Comparison of ENCODE assay signal across 1 cellular context in genomic region chr2:199410130-199410529, GRCh38.
TF ChIP-seq lines count a peak whose summit lies in the region.

No MANE protein-coding gene starts in this region.

TF ChIP-seq in GM23338, 12 proteins besides CTCF, POLR2A, EP300 and RAD21 (continued from another document):
- TF ChIP-seq, protein P1, sequence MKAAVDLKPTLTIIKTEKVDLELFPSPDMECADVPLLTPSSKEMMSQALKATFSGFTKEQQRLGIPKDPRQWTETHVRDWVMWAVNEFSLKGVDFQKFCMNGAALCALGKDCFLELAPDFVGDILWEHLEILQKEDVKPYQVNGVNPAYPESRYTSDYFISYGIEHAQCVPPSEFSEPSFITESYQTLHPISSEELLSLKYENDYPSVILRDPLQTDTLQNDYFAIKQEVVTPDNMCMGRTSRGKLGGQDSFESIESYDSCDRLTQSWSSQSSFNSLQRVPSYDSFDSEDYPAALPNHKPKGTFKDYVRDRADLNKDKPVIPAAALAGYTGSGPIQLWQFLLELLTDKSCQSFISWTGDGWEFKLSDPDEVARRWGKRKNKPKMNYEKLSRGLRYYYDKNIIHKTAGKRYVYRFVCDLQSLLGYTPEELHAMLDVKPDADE (IDR thresholded peaks at IDR 0.05) = no peak
- TF ChIP-seq STAT1 (IDR thresholded peaks at IDR 0.05; ENCODE audit: unreplicated experiment) = no peak
- TF ChIP-seq, protein P2, sequence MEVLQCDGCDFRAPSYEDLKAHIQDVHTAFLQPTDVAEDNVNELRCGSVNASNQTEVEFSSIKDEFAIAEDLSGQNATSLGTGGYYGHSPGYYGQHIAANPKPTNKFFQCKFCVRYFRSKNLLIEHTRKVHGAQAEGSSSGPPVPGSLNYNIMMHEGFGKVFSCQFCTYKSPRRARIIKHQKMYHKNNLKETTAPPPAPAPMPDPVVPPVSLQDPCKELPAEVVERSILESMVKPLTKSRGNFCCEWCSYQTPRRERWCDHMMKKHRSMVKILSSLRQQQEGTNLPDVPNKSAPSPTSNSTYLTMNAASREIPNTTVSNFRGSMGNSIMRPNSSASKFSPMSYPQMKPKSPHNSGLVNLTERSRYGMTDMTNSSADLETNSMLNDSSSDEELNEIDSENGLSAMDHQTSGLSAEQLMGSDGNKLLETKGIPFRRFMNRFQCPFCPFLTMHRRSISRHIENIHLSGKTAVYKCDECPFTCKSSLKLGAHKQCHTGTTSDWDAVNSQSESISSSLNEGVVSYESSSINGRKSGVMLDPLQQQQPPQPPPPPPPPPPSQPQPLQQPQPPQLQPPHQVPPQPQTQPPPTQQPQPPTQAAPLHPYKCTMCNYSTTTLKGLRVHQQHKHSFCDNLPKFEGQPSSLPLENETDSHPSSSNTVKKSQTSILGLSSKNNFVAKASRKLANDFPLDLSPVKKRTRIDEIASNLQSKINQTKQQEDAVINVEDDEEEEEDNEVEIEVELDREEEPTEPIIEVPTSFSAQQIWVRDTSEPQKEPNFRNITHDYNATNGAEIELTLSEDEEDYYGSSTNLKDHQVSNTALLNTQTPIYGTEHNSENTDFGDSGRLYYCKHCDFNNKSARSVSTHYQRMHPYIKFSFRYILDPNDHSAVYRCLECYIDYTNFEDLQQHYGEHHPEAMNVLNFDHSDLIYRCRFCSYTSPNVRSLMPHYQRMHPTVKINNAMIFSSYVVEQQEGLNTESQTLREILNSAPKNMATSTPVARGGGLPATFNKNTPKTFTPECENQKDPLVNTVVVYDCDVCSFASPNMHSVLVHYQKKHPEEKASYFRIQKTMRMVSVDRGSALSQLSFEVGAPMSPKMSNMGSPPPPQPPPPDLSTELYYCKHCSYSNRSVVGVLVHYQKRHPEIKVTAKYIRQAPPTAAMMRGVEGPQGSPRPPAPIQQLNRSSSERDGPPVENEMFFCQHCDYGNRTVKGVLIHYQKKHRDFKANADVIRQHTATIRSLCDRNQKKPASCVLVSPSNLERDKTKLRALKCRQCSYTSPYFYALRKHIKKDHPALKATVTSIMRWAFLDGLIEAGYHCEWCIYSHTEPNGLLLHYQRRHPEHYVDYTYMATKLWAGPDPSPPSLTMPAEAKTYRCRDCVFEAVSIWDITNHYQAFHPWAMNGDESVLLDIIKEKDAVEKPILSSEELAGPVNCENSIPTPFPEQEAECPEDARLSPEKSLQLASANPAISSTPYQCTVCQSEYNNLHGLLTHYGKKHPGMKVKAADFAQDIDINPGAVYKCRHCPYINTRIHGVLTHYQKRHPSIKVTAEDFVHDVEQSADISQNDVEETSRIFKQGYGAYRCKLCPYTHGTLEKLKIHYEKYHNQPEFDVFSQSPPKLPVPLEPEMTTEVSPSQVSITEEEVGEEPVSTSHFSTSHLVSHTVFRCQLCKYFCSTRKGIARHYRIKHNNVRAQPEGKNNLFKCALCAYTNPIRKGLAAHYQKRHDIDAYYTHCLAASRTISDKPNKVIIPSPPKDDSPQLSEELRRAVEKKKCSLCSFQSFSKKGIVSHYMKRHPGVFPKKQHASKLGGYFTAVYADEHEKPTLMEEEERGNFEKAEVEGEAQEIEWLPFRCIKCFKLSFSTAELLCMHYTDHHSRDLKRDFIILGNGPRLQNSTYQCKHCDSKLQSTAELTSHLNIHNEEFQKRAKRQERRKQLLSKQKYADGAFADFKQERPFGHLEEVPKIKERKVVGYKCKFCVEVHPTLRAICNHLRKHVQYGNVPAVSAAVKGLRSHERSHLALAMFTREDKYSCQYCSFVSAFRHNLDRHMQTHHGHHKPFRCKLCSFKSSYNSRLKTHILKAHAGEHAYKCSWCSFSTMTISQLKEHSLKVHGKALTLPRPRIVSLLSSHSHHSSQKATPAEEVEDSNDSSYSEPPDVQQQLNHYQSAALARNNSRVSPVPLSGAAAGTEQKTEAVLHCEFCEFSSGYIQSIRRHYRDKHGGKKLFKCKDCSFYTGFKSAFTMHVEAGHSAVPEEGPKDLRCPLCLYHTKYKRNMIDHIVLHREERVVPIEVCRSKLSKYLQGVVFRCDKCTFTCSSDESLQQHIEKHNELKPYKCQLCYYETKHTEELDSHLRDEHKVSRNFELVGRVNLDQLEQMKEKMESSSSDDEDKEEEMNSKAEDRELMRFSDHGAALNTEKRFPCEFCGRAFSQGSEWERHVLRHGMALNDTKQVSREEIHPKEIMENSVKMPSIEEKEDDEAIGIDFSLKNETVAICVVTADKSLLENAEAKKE (CRISPR knock-in tag; IDR thresholded peaks at IDR 0.05) = no peak
- no peak for TF ChIP-seq ZNF331 (CRISPR knock-in tag; IDR thresholded peaks at IDR 0.05; ENCODE audit: low read depth)
- no peak for TF ChIP-seq ZNF114 (CRISPR knock-in tag; IDR thresholded peaks at IDR 0.05)
- TF ChIP-seq CREB1 (CRISPR knock-in tag; IDR thresholded peaks at IDR 0.05; ENCODE audit: low read depth) = no peak
